Comparison of ENCODE assay signal across 15 cellular contexts in the genomic region with DNA sequence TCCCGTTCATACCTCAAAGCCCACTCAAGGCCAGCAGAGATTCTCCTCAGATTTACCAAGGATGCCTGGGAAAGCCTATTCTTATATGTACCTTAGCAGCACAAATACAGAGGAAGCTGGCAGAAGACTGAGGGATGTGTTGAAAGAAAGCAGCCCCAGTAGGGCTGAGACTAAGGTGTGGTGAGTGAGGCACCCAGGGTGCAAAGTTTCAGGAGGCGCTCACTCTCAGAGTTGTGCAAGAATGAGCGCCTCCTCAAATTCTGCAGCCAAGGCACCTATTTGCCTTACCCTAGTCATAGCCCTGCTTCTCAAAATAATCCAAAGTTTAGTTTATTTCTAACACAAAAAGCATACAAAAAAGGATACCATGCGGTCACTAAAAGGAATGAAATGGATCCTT.
DNase-seq lines count a peak whose midpoint lies in the region; FAIRE-seq and TF ChIP-seq lines count a peak whose summit lies in the region.
"Had no signal": no experiment of that assay in that cellular context is flagged by ENCODE, and none has a peak within 500 bp of the region (broad histone marks: within the 10 kb centered on the region; RNA-seq: fewer than 3 reads in every experiment).

No MANE protein-coding gene starts in this region.

- TF ChIP-seq POLR2A in GM12892 (IDR thresholded peaks at IDR 0.05; ENCODE audit: low read depth, low read length) = no peak

- no peak overlapping the region for H3K4me3 ChIP-seq in epithelial cell of esophagus (ENCODE audit: low read length)
- H3K4me3 ChIP-seq: BLaER1 treated with 17β-estradiol and CSF1 and Interleukin-3, amounts not matched to agents 10 nM and 100 nM had no signal

- no peaks in the 10 kb centered on the region for H3K9me3 Mint-ChIP-seq in osteocyte (ENCODE audit: unreplicated experiment)

- H3K27me3 Mint-ChIP-seq in osteocyte (ENCODE audit: unreplicated experiment) = peaks cover 36% of the 10 kb centered on the region

- no peaks in the 10 kb centered on the region for H3K36me3 Mint-ChIP-seq in osteocyte (ENCODE audit: unreplicated experiment)
- H3K36me3 Mint-ChIP-seq: CD4-positive, CD25-positive, alpha-beta regulatory T cell had no signal

- TF ChIP-seq CTCF in epithelial cell of esophagus (IDR thresholded peaks at IDR 0.05; ENCODE audit: insufficient read depth, low read depth, low read length, missing control alignments) = no peak
- TF ChIP-seq CTCF in osteocyte (IDR thresholded peaks at IDR 0.05) = no peak

- H3K4me1 Mint-ChIP-seq in osteocyte (ENCODE audit: unreplicated experiment) = peaks cover 4% of the 10 kb centered on the region
- H3K4me1 Mint-ChIP-seq: CD4-positive, CD25-positive, alpha-beta regulatory T cell had no signal

- H3K27ac Mint-ChIP-seq in osteocyte (ENCODE audit: unreplicated experiment) = no peak overlapping the region
- H3K27ac Mint-ChIP-seq: CD4-positive, CD25-positive, alpha-beta regulatory T cell had no signal

- FAIRE-seq in GM12892 (lab: Jason Lieb, UNC) = no peak
- FAIRE-seq: D721Med had no signal

- DNase-seq in COLO829 (ENCODE audit: low spot score) = peak; percentile 7
- peak; percentile 7 for DNase-seq in astrocyte of the hippocampus (ENCODE audit: low read depth, low spot score)
- DNase-seq in epithelial cell of esophagus (ENCODE audit: low read depth) = peak; percentile 14
- DNase-seq in osteocyte (ENCODE audit: extremely low spot score, unreplicated experiment) = peak; percentile 10
- DNase-seq in GM12892 (ENCODE audit: insufficient read length) = no peak
- DNase-seq in activated T-cell treated with anti-CD3 and anti-CD28 coated beads, Interleukin-2, amount 50 U/mL, for 1 hour = no peak
- DNase-seq in D341Med (ENCODE audit: low spot score) = no peak
- DNase-seq: 8988T; AML-193; CD4-positive, CD25-positive, alpha-beta regulatory T cell; DMS153; DND-41; GDM1 had no signal

- H3K4me3 Mint-ChIP-seq in osteocyte (ENCODE audit: unreplicated experiment) = no peak overlapping the region
- H3K4me3 Mint-ChIP-seq: CD4-positive, CD25-positive, alpha-beta regulatory T cell had no signal

Comparison
In these comparisons a context has a peak if more than half of its experiments do, and no peak if none do; other contexts are left out.
1. DNase-seq: peak in COLO829 (single experiment), astrocyte of the hippocampus (single experiment), epithelial cell of esophagus (single experiment) and osteocyte (single experiment); none in GM12892 (single experiment), activated T-cell treated with anti-CD3 and anti-CD28 coated beads, Interleukin-2, amount 50 U/mL, for 1 hour (single experiment) and D341Med (single experiment).